ENCODE assay signal across 30 cellular contexts in genomic region chr2:86054539-86055082, GRCh38. TPM values are rescaled to one million over a fixed set of nuclear protein-coding genes. Genes with fewer than 3 reads are reported as not detected.
DNase-seq lines count a peak whose midpoint lies in the region; TF ChIP-seq lines count a peak whose summit lies in the region.
"Had no signal": no experiment of that assay in that cellular context is flagged by ENCODE, and none has a peak within 500 bp of the region (broad histone marks: within the 10 kb centered on the region; RNA-seq: fewer than 3 reads in every experiment).

No MANE protein-coding gene starts in this region.

- H3K27ac Mint-ChIP-seq in nephron progenitor cell, result no peak overlapping the region
- H3K27ac Mint-ChIP-seq: activated B cell treated with CpG ODN at 0.5 μM for 24 hours, natural killer cell had no signal

- H3K27me3 ChIP-seq in SK-N-SH (ENCODE audit: insufficient read depth) (no peaks in the 10 kb centered on the region), thymus (ENCODE audit: control insufficient read depth, insufficient read depth) (no peaks in the 10 kb centered on the region)
- H3K27me3 ChIP-seq: BLaER1 treated with 17β-estradiol and CSF1 and Interleukin-3, amounts not matched to agents 10 nM and 100 nM; gastroesophageal sphincter had no signal

- no peaks in the 10 kb centered on the region for H3K9me2 ChIP-seq in SK-N-SH

- CTCF ChIA-PET in SK-N-SH (lab: Yijun Ruan, JAX), result no interaction called here

- H3K9ac ChIP-seq in SK-N-SH, result no peak overlapping the region
- H3K9ac ChIP-seq: BLaER1 treated with 17β-estradiol and CSF1 and Interleukin-3, amounts not matched to agents 10 nM and 100 nM had no signal

- WGBS in SK-N-SH (ENCODE audit: low lambda C conversion rate), result 93% methylated on average over 10 of the region's 10 CpGs
- WGBS in thymus, result 64% methylated on average over 10 of the region's 10 CpGs

- H3K4me2 ChIP-seq in SK-N-SH, result no peak overlapping the region
- H3K4me2 ChIP-seq: BLaER1 treated with 17β-estradiol and CSF1 and Interleukin-3, amounts not matched to agents 10 nM and 100 nM had no signal

- TF ChIP-seq EP300 in SK-N-SH (IDR thresholded peaks at IDR 0.05; ENCODE audit: borderline replicate concordance in 1 of 2, low read depth in 1 of 2, low read length in 1 of 2), result no peak

- H4K20me1 ChIP-seq in SK-N-SH (ENCODE audit: insufficient read depth), result no peaks in the 10 kb centered on the region

- no peak overlapping the region for H3K4me3 Mint-ChIP-seq in nephron progenitor cell
- H3K4me3 Mint-ChIP-seq: activated B cell treated with CpG ODN at 0.5 μM for 24 hours; central memory CD8-positive, alpha-beta T cell; natural killer cell had no signal

- no peak overlapping the region for H2AFZ ChIP-seq in SK-N-SH (ENCODE audit: low read depth)

- H3K4me3 ChIP-seq in SK-N-SH (ENCODE audit: low read depth in 2 of 2, low read length in 1 of 2) (no peak overlapping the region), fibroblast of the aortic adventitia (ENCODE audit: low read depth, low read length) (no peak overlapping the region), thymus (ENCODE audit: low read length) (no peak overlapping the region)
- H3K4me3 ChIP-seq: BLaER1 treated with 17β-estradiol and CSF1 and Interleukin-3, amounts not matched to agents 10 nM and 100 nM; gastroesophageal sphincter; lung; mucosa of descending colon had no signal

- peaks cover 66% of the 10 kb centered on the region for H3K36me3 Mint-ChIP-seq in nephron progenitor cell (ENCODE audit: low read depth)
- H3K36me3 Mint-ChIP-seq: natural killer cell had no signal

- H3K79me2 ChIP-seq in SK-N-SH (ENCODE audit: insufficient read depth), result no peaks in the 10 kb centered on the region; the same call in 1 of the 2 replicates

- H3F3A ChIP-seq in SK-N-SH (replicated peaks; ENCODE audit: insufficient read depth), result peaks cover 11% of the 10 kb centered on the region

- no peak for TF ChIP-seq RAD21 in SK-N-SH (IDR thresholded peaks at IDR 0.05; ENCODE audit: low read length)

- H3K4me1 ChIP-seq in SK-N-SH (ENCODE audit: control insufficient read depth in 1 of 2, insufficient read depth in 2 of 2, low read depth in 1 of 2, low read length in 1 of 2), result peaks cover 0 to under 1% of the 10 kb centered on the region in 2 experiments; a peak in 1 of 4 replicates
- H3K4me1 ChIP-seq in thymus (ENCODE audit: control insufficient read depth, insufficient read depth, low read length), result peaks cover 17% of the 10 kb centered on the region
- H3K4me1 ChIP-seq: Caco-2, gastroesophageal sphincter had no signal

- TF ChIP-seq CTCF in SK-N-SH (IDR thresholded peaks at IDR 0.05) (no peak), fibroblast of the aortic adventitia (IDR thresholded peaks at IDR 0.05; ENCODE audit: insufficient read depth, low read length) (no peak), nephron progenitor cell (IDR thresholded peaks at IDR 0.05) (no peak)

- POLR2A ChIA-PET in SK-N-SH (lab: Yijun Ruan, JAX), result no interaction called here

- H3K9me3 ChIP-seq in SK-N-SH (no peaks in the 10 kb centered on the region), thymus (ENCODE audit: control insufficient read depth) (no peaks in the 10 kb centered on the region)
- H3K9me3 ChIP-seq: BLaER1 treated with 17β-estradiol and CSF1 and Interleukin-3, amounts not matched to agents 10 nM and 100 nM; Caco-2; gastroesophageal sphincter; mucosa of descending colon had no signal

- no peaks in the 10 kb centered on the region for H3K9me3 Mint-ChIP-seq in nephron progenitor cell
- H3K9me3 Mint-ChIP-seq: activated B cell treated with CpG ODN at 0.5 μM for 24 hours; central memory CD8-positive, alpha-beta T cell; natural killer cell had no signal

- H3K36me3 ChIP-seq in SK-N-SH (replicated peaks in 1 of 2; ENCODE audit: control insufficient read depth in 1 of 2, insufficient read depth in 2 of 2, low read length in 1 of 2) (peaks cover 38 to 56% of the 10 kb centered on the region in 2 experiments), thymus (ENCODE audit: control insufficient read depth, insufficient read depth) (peaks cover 8% of the 10 kb centered on the region)

- DNase-seq in activated effector memory CD4-positive, alpha-beta T cell treated with anti-CD3 and anti-CD28 coated beads, Interleukin-2, amount 50 U/mL, for 16 hours, result peak; percentile 46
- DNase-seq in activated effector memory CD4-positive, alpha-beta T cell treated with Interleukin-2 at 50 U/mL for 16 hours, result no peak
- DNase-seq in SK-N-SH, result no peak
- peak; percentile 47 for DNase-seq in fibroblast of the aortic adventitia (ENCODE audit: low read depth)
- DNase-seq in nephron progenitor cell, result no peak
- no peak for DNase-seq in GOT3 (lab: John Stamatoyannopoulos, UW)
- DNase-seq: activated B cell treated with CpG ODN at 0.5 μM for 24 hours; activated CD4-positive, alpha-beta T cell treated with anti-CD3 and anti-CD28 coated beads, Interleukin-2, amount 50 U/mL, for 48 hours; activated gamma-delta T cell; activated T-cell treated with anti-CD3 and anti-CD28 coated beads for 4 hours; DMS53; HCEC 1CT; Karpas-422; kidney glomerular epithelial cell; mucosa of descending colon; natural killer cell; NCI-H1417 treated with DMSO at 0.1 percent for 48 hours; NCI-H2081 treated with DMSO at 0.1 percent for 48 hours; NCI-H2227 treated with DMSO at 0.1 percent for 48 hours; NCI-H526 treated with DMSO at 0.1 percent for 48 hours; NK-92 treated with Interleukin-12 subunit alpha and Interleukin-12 subunit beta, amount 100 ng/mL, for 24 hours; occipital lobe; small intestine; stimulated activated naive CD8-positive, alpha-beta T cell treated with anti-CD3 and anti-CD28 coated beads, Interleukin-15, Interleukin-2, amounts not matched to agents 100 U/mL and 50 U/mL, for 24 hours had no signal

- H3K27me3 Mint-ChIP-seq in nephron progenitor cell (ENCODE audit: low read depth, poor library complexity), result no peaks in the 10 kb centered on the region
- H3K27me3 Mint-ChIP-seq: activated B cell treated with CpG ODN at 0.5 μM for 24 hours; central memory CD8-positive, alpha-beta T cell had no signal

- peak overlapping the region in 1 of 2 experiments; percentile 56; a peak in 1 of 4 replicates for H3K27ac ChIP-seq in SK-N-SH (ENCODE audit: low read depth in 2 of 2, low read length in 1 of 2)
- H3K27ac ChIP-seq in thymus (ENCODE audit: low read depth), result peak overlapping the region; percentile 36
- H3K27ac ChIP-seq: BLaER1 treated with 17β-estradiol and CSF1 and Interleukin-3, amounts not matched to agents 10 nM and 100 nM; gastroesophageal sphincter had no signal

- H3K4me1 Mint-ChIP-seq in nephron progenitor cell, result no peaks in the 10 kb centered on the region
- H3K4me1 Mint-ChIP-seq: activated B cell treated with CpG ODN at 0.5 μM for 24 hours; central memory CD8-positive, alpha-beta T cell; natural killer cell had no signal

TF ChIP-seq in SK-N-SH, 30 proteins besides CTCF, POLR2A, EP300 and RAD21:
- TF ChIP-seq EZH2phosphoT487 (IDR thresholded peaks at IDR 0.05; ENCODE audit: borderline replicate concordance, low read depth), result no peak
- TF ChIP-seq TCF12 (IDR thresholded peaks at IDR 0.05), result 0 out of 2 replicates have a peak, but pooled peaks have one; percentile 15

RNA-seq across cellular contexts. Expression of gene POLR1A, which starts 51.1 kb away (rescaled TPM):
- polyA plus RNA-seq in SK-N-SH (2012; rRNA removed) (5.5 and 6.1 TPM in 2 replicates), thymus (3.3 TPM)
- polyA plus RNA-seq in SK-N-SH (2012; cell fraction: cytosol; rRNA removed), result 4.8 and 4.9 TPM in 2 replicates
- 15.4 and 18.0 TPM in 2 replicates for polyA plus RNA-seq in SK-N-SH (2012; cell fraction: nucleus; rRNA removed)
- 29.4 and 43.1 TPM in 2 replicates for total RNA-seq in fibroblast of the aortic adventitia (ENCODE audit: low replicate concordance)

RNA-seq across cellular contexts. Expression of gene PTCD3, which starts 51.4 kb away (rescaled TPM):
- polyA plus RNA-seq in SK-N-SH (2012; rRNA removed), result 44.5 and 55.1 TPM in 2 replicates
- 23.6 and 26.5 TPM in 2 replicates for polyA plus RNA-seq in SK-N-SH (2012; cell fraction: cytosol; rRNA removed)
- polyA plus RNA-seq in SK-N-SH (2012; cell fraction: nucleus; rRNA removed), result 107 and 244 TPM in 2 replicates
- 61.6 and 71.9 TPM in 2 replicates for total RNA-seq in fibroblast of the aortic adventitia (ENCODE audit: low replicate concordance)
- 57.4 TPM for polyA plus RNA-seq in thymus

Comparison
In these comparisons a context has a peak if more than half of its experiments do, and no peak if none do; other contexts are left out.
1. DNase-seq: peak in activated effector memory CD4-positive, alpha-beta T cell treated with anti-CD3 and anti-CD28 coated beads, Interleukin-2, amount 50 U/mL, for 16 hours (single experiment) and fibroblast of the aortic adventitia (single experiment); none in activated effector memory CD4-positive, alpha-beta T cell treated with Interleukin-2 at 50 U/mL for 16 hours (single experiment), SK-N-SH (single experiment), nephron progenitor cell (single experiment) and GOT3 (single experiment).